Comparison of ENCODE assay signal across 8 cellular contexts in the genomic region with DNA sequence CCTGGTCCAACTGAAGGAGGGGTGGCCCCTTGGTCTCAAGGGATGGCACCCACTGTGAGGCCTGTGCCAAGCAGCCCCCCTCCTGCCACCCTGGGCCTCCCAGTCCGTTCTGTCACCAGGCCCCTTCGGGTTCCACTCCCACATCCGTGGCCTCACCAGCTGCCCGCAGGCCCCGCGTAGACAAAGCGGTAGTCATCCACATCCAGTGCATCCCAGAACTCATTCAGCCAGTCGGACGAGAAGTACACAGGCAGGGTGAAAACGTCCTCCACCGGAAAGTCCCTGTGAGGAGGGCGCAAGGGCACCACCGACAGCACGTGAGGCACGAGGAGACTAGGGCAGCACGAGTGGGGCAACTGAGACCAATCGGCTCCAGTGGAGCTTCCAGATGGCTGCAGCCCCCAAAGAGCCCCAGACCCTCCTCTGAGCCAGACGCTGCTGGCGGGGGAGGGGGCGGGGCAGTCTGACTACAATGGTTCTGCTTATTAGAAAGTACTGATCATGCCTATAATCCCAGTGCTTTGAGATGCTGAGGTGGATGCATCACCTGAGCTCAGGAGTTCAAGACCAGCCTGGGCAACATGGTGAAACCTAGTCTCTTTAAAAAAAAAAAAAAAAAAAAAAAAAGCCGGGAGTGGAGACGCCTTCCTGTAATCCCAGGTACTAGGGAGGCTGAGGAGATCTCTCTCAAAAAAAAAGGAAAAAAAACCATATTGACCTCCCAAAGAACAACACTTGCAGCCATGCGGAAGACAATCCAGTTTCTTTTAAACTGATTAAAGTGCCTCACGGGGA. TPM values are rescaled to one million over a fixed set of nuclear protein-coding genes. Genes with fewer than 3 reads are reported as not detected.
A peak's percentile ranks its signal among the peaks of the same experiment; 100 is the strongest.
DNase-seq lines count a peak whose midpoint lies in the region; ATAC-seq and TF ChIP-seq lines count a peak whose summit lies in the region.

No MANE protein-coding gene starts in this region.

- no peaks in the 10 kb centered on the region for H3K9me2 ChIP-seq in SU-DHL-6 (replicated peaks; ENCODE audit: insufficient read depth, low read length)

- H3K4me3 ChIP-seq in GM12864 (ENCODE audit: low read depth, low read length) = peak overlapping the region; percentile 85
- H3K4me3 ChIP-seq in SU-DHL-6 (ENCODE audit: insufficient read depth, low read length, poor library complexity, severe bottlenecking) = peak overlapping the region; percentile 95
- peak overlapping the region; percentile 76 for H3K4me3 ChIP-seq in fibroblast of pulmonary artery (replicated peaks; ENCODE audit: low read depth, low read length)
- peak overlapping the region; percentile 73 for H3K4me3 ChIP-seq in psoas muscle

- no peak overlapping the region for H2AFZ ChIP-seq in SU-DHL-6 (ENCODE audit: low read depth, low read length, severe bottlenecking)

- no peaks in the 10 kb centered on the region for H4K20me1 ChIP-seq in SU-DHL-6 (ENCODE audit: low read depth, low read length)

- DNase-seq in GM12864 (ENCODE audit: low read depth) (no peak), fibroblast of pulmonary artery (ENCODE audit: low read depth) (no peak), psoas muscle (no peak)
- no peak for DNase-seq in activated effector memory CD4-positive, alpha-beta T cell treated with Interleukin-2 at 50 U/mL for 16 hours
- no peak for DNase-seq in activated CD4-positive, CD25-positive, alpha-beta regulatory T cell (lab: John Stamatoyannopoulos, UW)

- H3K36me3 ChIP-seq in SU-DHL-6 (ENCODE audit: low read length) = no peaks in the 10 kb centered on the region
- H3K36me3 ChIP-seq in psoas muscle (ENCODE audit: insufficient read depth in 1 of 2, low read depth in 1 of 2) = peaks cover 3 to 28% of the 10 kb centered on the region in 2 donors

- TF ChIP-seq CTCF in GM12864 (IDR thresholded peaks at IDR 0.05; ENCODE audit: low read depth, low read length, missing control alignments) = no peak
- no peak for TF ChIP-seq CTCF in SU-DHL-6 (IDR thresholded peaks at IDR 0.05; ENCODE audit: insufficient read depth, low read length, poor library complexity, severe bottlenecking)
- no peak for TF ChIP-seq CTCF in fibroblast of pulmonary artery (IDR thresholded peaks at IDR 0.05; ENCODE audit: low read length, missing control alignments)
- TF ChIP-seq CTCF in psoas muscle (IDR thresholded peaks at IDR 0.05) = no peak

- no peak overlapping the region for H3K27ac ChIP-seq in SU-DHL-6 (ENCODE audit: low read depth, low read length)
- peak overlapping the region; percentile 80 for H3K27ac ChIP-seq in psoas muscle

- no peaks in the 10 kb centered on the region for H3K9me3 ChIP-seq in SU-DHL-6 (ENCODE audit: insufficient read depth, low read length)
- no peaks in the 10 kb centered on the region for H3K9me3 ChIP-seq in psoas muscle

- peaks cover 49% of the 10 kb centered on the region for H3K79me2 ChIP-seq in SU-DHL-6 (ENCODE audit: insufficient read depth, low read length)

- no peaks in the 10 kb centered on the region for H3K27me3 ChIP-seq in SU-DHL-6 (ENCODE audit: low read length)
- no peaks in the 10 kb centered on the region for H3K27me3 ChIP-seq in psoas muscle (ENCODE audit: insufficient read depth in 3 of 3, low read length in 2 of 3)

- H3F3A ChIP-seq in SU-DHL-6 (ENCODE audit: insufficient read depth) = peaks cover 6% of the 10 kb centered on the region; the same call in 1 of the 2 replicates

- ATAC-seq in psoas muscle (no peak), HG02870 (IDR thresholded peaks at IDR 0.05; ENCODE audit: unreplicated experiment) (no peak), HG02884 (IDR thresholded peaks at IDR 0.05; ENCODE audit: unreplicated experiment) (no peak)

- intact Hi-C loops in psoas muscle (cut with DNase I) = loop anchor here in 1 of 2 donors (5.0 to 10.0 kb wide), 2 partner anchors 58 to 351 kb away; partner anchors contain the start of gene ARF1

- peak overlapping the region; percentile 94 for H3K9ac ChIP-seq in SU-DHL-6 (ENCODE audit: low read length)

- 61 to 64% (median 62%) methylated on average over 23 to 24 of the region's 24 CpGs for WGBS in psoas muscle, 3 donors

- peak overlapping the region; percentile 81 for H3K4me2 ChIP-seq in SU-DHL-6 (ENCODE audit: low read depth, low read length, poor library complexity, severe bottlenecking)

- H3K4me1 ChIP-seq in psoas muscle = peaks cover 29% of the 10 kb centered on the region

RNA-seq across cellular contexts. Expression of gene JMJD4, which starts 1.2 kb away (rescaled TPM):
- 10 to 100 TPM in 3 of 4 donors, 1 to 10 TPM in 1; 9.0 to 16.2 (median 14.3) TPM for total RNA-seq in psoas muscle
- polyA plus RNA-seq in psoas muscle = 10 to 100 TPM; 12.4 to 20.5 (median 15.7) TPM

RNA-seq across cellular contexts. Expression of gene SNAP47, which starts 1.3 kb away (rescaled TPM):
- total RNA-seq in psoas muscle = 10 to 100 TPM; 19.6 to 40.5 (median 31.5) TPM
- 10 to 100 TPM; 17.9 to 26.6 (median 20.4) TPM for polyA plus RNA-seq in psoas muscle
